8 cellular contexts compared by ENCODE assay signal in genomic region chr10:124641282-124642075, GRCh38.
DNase-seq lines count a peak whose midpoint lies in the region; ATAC-seq lines count a peak whose summit lies in the region.

No MANE protein-coding gene starts in this region.

- H3K4me3 ChIP-seq in SJCRH30, result no peak overlapping the region

- ATAC-seq in GM19395 (IDR thresholded peaks at IDR 0.05; ENCODE audit: unreplicated experiment), result peak; percentile 56

- no peaks in the 10 kb centered on the region for H3K27me3 ChIP-seq in SJCRH30

- H3K27ac ChIP-seq in KOPT-K1 (ENCODE audit: low read depth, low read length, poor library complexity, severe bottlenecking) (peak overlapping the region; percentile 97), SJCRH30 (no peak overlapping the region)

- DNase-seq in AG08395 (ENCODE audit: low spot score), result peak; percentile 86
- DNase-seq in activated T-cell treated with anti-CD3 and anti-CD28 coated beads, Interleukin-2, amount 50 U/mL, for 48 hours, result peak; percentile 48 to 54
- DNase-seq in germinal center (ENCODE audit: low spot score), result peak; percentile 52
- peak; percentile 59 for DNase-seq in stimulated activated CD4-positive, alpha-beta T cell treated with anti-CD3 and anti-CD28 coated beads, Interleukin-4, amount 100 ng/mL, for 24 hours
- no peak for DNase-seq in SJCRH30
- DNase-seq in NCI-H146 (lab: John Stamatoyannopoulos, UW), result no peak

- no peaks in the 10 kb centered on the region for H3K36me3 ChIP-seq in KOPT-K1 (ENCODE audit: insufficient read depth, low read length)
- H3K36me3 ChIP-seq in SJCRH30, result no peaks in the 10 kb centered on the region

- no peaks in the 10 kb centered on the region for H3K9me3 ChIP-seq in KOPT-K1 (ENCODE audit: insufficient read depth, low read length, poor library complexity, severe bottlenecking)
- no peaks in the 10 kb centered on the region for H3K9me3 ChIP-seq in SJCRH30 (replicated peaks)

- peaks cover 6% of the 10 kb centered on the region; the same call in 1 of the 2 replicates for H3K4me1 ChIP-seq in SJCRH30

Comparison
In these comparisons a context has a peak if more than half of its experiments do, and no peak if none do; other contexts are left out.
1. DNase-seq: peak in AG08395 (single experiment), activated T-cell treated with anti-CD3 and anti-CD28 coated beads, Interleukin-2, amount 50 U/mL, for 48 hours (2 of 2), germinal center (single experiment) and stimulated activated CD4-positive, alpha-beta T cell treated with anti-CD3 and anti-CD28 coated beads, Interleukin-4, amount 100 ng/mL, for 24 hours (single experiment); none in SJCRH30 (0 of 2) and NCI-H146 (single experiment).